In the genomic region with DNA sequence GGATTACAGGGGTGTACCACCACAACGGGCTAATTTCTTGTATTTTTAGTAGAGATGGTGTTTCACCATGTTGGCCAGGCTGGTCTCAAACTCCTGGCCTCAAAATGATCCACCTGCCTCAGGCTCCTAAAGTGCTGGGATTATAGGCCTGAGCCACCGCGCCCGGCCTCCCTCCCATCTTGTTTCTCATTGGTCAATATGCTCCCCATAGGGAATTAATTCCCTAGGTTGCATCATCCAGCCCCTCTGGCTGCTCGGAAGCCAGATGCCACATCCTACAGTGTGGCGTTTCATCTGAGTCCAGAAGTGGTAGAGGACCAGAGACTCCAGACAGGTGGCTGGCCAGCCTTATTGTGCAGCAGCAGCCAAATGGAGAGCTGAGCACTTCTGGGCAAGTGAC, we compare ENCODE assay signal across 1 cellular context.
A peak's percentile ranks its signal among the peaks of the same experiment; 100 is the strongest.
TF ChIP-seq lines count a peak whose summit lies in the region.

No MANE protein-coding gene starts in this region.

TF ChIP-seq in K562, 482 proteins besides CTCF, POLR2A, EP300 and RAD21 (continued from another document and continues in another):
- TF ChIP-seq GTF3C2 (IDR thresholded peaks at IDR 0.05; ENCODE audit: borderline replicate concordance, extremely low read depth, insufficient read length) (no peak), ZNF512 (tag; IDR thresholded peaks at IDR 0.05) (no peak), EP400 (IDR thresholded peaks at IDR 0.05) (0 out of 2 replicates have a peak, but pooled peaks have one; percentile 27), RFX7 (CRISPR knock-in tag; IDR thresholded peaks at IDR 0.05) (no peak), GMEB1 (CRISPR knock-in tag; IDR thresholded peaks at IDR 0.05) (no peak), RFX1 (IDR thresholded peaks at IDR 0.05) (no peak), ZNF324 (CRISPR knock-in tag; IDR thresholded peaks at IDR 0.05) (no peak), KAT2B (IDR thresholded peaks at IDR 0.05; ENCODE audit: low read depth, low read length) (no peak), ELK1 (CRISPR knock-in tag; IDR thresholded peaks at IDR 0.05) (no peak), L3MBTL2 (IDR thresholded peaks at IDR 0.05) (peak; percentile 89), CSDE1 (IDR thresholded peaks at IDR 0.05) (no peak), PHB2 (IDR thresholded peaks at IDR 0.05; ENCODE audit: low read depth) (no peak), TAF7 (tag; IDR thresholded peaks at IDR 0.05) (no peak), PHF21A (IDR thresholded peaks at IDR 0.05; ENCODE audit: borderline replicate concordance, low read depth) (no peak), FOXK1 (CRISPR knock-in tag; IDR thresholded peaks at IDR 0.05; ENCODE audit: borderline replicate concordance) (no peak), YY1 (IDR thresholded peaks at IDR 0.05; ENCODE audit: borderline replicate concordance in 1 of 3, control insufficient read depth in 1 of 3, extremely low read depth in 1 of 3, insufficient read depth in 3 of 3, insufficient read length in 1 of 3, insufficient replicate concordance in 2 of 3, low read depth in 1 of 3, low read length in 2 of 3) (no peak), MAFK (IDR thresholded peaks at IDR 0.05; ENCODE audit: low read length) (no peak), ZNF143 (CRISPR knock-in tag; IDR thresholded peaks at IDR 0.05) (no peak), CEBPG (CRISPR knock-in tag; IDR thresholded peaks at IDR 0.05) (peak; percentile 86), CEBPG (tag; conservative IDR thresholded peaks at IDR 0.05 in 1 of 2, IDR thresholded peaks at IDR 0.05 in 1 of 2) (peak in 1 of 2 experiments; percentile 78; a peak in 3 of 4 replicates), ZNF436 (CRISPR knock-in tag; IDR thresholded peaks at IDR 0.05) (no peak), ZC3H11A (IDR thresholded peaks at IDR 0.05; ENCODE audit: low read depth, low read length) (no peak), ZNF212 (CRISPR knock-in tag; IDR thresholded peaks at IDR 0.05) (no peak), ZNF507 (tag; conservative IDR thresholded peaks at IDR 0.05) (no peak), MYC (IDR thresholded peaks at IDR 0.05; ENCODE audit: low read depth, low read length) (peak; percentile 30; the same call in 1 of the 2 replicates), MYC (CRISPR knock-in tag; IDR thresholded peaks at IDR 0.05; ENCODE audit: borderline replicate concordance, low read depth) (no peak), ATF3 (IDR thresholded peaks at IDR 0.05) (peak; percentile 89), ATF3 (CRISPR knock-in tag; conservative IDR thresholded peaks at IDR 0.05) (no peak), CCAR2 (IDR thresholded peaks at IDR 0.05; ENCODE audit: low read depth, low read length) (no peak)
- TF ChIP-seq, protein P1, sequence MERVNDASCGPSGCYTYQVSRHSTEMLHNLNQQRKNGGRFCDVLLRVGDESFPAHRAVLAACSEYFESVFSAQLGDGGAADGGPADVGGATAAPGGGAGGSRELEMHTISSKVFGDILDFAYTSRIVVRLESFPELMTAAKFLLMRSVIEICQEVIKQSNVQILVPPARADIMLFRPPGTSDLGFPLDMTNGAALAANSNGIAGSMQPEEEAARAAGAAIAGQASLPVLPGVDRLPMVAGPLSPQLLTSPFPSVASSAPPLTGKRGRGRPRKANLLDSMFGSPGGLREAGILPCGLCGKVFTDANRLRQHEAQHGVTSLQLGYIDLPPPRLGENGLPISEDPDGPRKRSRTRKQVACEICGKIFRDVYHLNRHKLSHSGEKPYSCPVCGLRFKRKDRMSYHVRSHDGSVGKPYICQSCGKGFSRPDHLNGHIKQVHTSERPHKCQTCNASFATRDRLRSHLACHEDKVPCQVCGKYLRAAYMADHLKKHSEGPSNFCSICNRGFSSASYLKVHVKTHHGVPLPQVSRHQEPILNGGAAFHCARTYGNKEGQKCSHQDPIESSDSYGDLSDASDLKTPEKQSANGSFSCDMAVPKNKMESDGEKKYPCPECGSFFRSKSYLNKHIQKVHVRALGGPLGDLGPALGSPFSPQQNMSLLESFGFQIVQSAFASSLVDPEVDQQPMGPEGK (CRISPR knock-in tag; IDR thresholded peaks at IDR 0.05; ENCODE audit: borderline replicate concordance) = no peak
- TF ChIP-seq, protein P2, sequence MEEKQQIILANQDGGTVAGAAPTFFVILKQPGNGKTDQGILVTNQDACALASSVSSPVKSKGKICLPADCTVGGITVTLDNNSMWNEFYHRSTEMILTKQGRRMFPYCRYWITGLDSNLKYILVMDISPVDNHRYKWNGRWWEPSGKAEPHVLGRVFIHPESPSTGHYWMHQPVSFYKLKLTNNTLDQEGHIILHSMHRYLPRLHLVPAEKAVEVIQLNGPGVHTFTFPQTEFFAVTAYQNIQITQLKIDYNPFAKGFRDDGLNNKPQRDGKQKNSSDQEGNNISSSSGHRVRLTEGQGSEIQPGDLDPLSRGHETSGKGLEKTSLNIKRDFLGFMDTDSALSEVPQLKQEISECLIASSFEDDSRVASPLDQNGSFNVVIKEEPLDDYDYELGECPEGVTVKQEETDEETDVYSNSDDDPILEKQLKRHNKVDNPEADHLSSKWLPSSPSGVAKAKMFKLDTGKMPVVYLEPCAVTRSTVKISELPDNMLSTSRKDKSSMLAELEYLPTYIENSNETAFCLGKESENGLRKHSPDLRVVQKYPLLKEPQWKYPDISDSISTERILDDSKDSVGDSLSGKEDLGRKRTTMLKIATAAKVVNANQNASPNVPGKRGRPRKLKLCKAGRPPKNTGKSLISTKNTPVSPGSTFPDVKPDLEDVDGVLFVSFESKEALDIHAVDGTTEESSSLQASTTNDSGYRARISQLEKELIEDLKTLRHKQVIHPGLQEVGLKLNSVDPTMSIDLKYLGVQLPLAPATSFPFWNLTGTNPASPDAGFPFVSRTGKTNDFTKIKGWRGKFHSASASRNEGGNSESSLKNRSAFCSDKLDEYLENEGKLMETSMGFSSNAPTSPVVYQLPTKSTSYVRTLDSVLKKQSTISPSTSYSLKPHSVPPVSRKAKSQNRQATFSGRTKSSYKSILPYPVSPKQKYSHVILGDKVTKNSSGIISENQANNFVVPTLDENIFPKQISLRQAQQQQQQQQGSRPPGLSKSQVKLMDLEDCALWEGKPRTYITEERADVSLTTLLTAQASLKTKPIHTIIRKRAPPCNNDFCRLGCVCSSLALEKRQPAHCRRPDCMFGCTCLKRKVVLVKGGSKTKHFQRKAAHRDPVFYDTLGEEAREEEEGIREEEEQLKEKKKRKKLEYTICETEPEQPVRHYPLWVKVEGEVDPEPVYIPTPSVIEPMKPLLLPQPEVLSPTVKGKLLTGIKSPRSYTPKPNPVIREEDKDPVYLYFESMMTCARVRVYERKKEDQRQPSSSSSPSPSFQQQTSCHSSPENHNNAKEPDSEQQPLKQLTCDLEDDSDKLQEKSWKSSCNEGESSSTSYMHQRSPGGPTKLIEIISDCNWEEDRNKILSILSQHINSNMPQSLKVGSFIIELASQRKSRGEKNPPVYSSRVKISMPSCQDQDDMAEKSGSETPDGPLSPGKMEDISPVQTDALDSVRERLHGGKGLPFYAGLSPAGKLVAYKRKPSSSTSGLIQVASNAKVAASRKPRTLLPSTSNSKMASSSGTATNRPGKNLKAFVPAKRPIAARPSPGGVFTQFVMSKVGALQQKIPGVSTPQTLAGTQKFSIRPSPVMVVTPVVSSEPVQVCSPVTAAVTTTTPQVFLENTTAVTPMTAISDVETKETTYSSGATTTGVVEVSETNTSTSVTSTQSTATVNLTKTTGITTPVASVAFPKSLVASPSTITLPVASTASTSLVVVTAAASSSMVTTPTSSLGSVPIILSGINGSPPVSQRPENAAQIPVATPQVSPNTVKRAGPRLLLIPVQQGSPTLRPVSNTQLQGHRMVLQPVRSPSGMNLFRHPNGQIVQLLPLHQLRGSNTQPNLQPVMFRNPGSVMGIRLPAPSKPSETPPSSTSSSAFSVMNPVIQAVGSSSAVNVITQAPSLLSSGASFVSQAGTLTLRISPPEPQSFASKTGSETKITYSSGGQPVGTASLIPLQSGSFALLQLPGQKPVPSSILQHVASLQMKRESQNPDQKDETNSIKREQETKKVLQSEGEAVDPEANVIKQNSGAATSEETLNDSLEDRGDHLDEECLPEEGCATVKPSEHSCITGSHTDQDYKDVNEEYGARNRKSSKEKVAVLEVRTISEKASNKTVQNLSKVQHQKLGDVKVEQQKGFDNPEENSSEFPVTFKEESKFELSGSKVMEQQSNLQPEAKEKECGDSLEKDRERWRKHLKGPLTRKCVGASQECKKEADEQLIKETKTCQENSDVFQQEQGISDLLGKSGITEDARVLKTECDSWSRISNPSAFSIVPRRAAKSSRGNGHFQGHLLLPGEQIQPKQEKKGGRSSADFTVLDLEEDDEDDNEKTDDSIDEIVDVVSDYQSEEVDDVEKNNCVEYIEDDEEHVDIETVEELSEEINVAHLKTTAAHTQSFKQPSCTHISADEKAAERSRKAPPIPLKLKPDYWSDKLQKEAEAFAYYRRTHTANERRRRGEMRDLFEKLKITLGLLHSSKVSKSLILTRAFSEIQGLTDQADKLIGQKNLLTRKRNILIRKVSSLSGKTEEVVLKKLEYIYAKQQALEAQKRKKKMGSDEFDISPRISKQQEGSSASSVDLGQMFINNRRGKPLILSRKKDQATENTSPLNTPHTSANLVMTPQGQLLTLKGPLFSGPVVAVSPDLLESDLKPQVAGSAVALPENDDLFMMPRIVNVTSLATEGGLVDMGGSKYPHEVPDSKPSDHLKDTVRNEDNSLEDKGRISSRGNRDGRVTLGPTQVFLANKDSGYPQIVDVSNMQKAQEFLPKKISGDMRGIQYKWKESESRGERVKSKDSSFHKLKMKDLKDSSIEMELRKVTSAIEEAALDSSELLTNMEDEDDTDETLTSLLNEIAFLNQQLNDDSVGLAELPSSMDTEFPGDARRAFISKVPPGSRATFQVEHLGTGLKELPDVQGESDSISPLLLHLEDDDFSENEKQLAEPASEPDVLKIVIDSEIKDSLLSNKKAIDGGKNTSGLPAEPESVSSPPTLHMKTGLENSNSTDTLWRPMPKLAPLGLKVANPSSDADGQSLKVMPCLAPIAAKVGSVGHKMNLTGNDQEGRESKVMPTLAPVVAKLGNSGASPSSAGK (IDR thresholded peaks at IDR 0.05) = peak; percentile 62
- TF ChIP-seq, protein P3, sequence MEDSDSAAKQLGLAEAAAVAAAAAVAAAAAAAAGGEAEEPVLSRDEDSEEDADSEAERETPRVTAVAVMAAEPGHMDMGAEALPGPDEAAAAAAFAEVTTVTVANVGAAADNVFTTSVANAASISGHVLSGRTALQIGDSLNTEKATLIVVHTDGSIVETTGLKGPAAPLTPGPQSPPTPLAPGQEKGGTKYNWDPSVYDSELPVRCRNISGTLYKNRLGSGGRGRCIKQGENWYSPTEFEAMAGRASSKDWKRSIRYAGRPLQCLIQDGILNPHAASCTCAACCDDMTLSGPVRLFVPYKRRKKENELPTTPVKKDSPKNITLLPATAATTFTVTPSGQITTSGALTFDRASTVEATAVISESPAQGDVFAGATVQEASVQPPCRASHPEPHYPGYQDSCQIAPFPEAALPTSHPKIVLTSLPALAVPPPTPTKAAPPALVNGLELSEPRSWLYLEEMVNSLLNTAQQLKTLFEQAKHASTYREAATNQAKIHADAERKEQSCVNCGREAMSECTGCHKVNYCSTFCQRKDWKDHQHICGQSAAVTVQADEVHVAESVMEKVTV (CRISPR knock-in tag; IDR thresholded peaks at IDR 0.05) = no peak
